8 cellular contexts compared by ENCODE assay signal in the genomic region with DNA sequence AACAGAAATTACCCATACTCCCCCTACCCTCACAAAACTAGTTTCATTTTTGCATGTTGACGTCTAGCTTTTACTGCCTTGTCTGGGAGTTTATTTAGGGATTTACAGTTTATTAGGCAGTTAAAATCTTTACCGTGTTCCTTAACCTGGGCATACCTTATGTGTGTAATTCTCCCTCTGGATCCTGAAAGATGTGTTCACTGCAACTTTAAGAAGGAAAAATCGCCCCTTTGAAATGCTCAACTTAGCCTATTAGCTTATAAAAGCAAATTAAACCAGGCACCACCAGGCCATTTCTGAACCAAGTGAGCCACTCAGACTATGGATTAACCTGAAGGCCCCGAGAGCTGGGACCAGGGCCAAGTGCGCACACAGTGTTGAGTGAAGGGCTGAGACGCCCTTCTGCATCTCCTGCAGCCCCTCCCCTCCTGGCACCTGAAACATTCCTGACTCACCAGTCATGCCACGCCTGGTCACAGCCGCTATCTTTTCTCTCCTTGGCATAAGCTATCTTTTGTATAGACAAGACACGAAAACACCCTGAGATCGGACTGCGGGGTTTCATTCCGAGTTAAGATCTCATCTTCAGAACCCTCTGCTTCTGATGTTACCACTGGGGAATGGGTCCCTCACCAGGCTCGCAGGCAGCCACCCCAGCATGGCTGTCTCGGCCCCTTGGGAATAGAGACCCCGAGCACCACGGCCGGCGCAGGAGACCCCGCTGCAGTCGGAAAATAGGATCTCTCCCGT.
DNase-seq lines count a peak whose midpoint lies in the region; ATAC-seq and TF ChIP-seq lines count a peak whose summit lies in the region.

No MANE protein-coding gene starts in this region.

- peak; percentile 56 for DNase-seq in EL
- DNase-seq in NCI-H524 (lab: John Stamatoyannopoulos, UW), result peak; percentile 78 to 89
- DNase-seq in esophagus squamous epithelium (lab: John Stamatoyannopoulos, UW), result no peak
- DNase-seq in psoas muscle, result peak in 1 of 2 donors; percentile 69

- H3K9me3 ChIP-seq in esophagus squamous epithelium, result no peaks in the 10 kb centered on the region
- H3K9me3 ChIP-seq in psoas muscle, result no peaks in the 10 kb centered on the region

- 20 to 44% methylated on average over 11 to 13 of the region's 21 CpGs for WGBS in esophagus squamous epithelium, 2 donors
- 35 to 51% (median 50%) methylated on average over 21 of the region's 21 CpGs for WGBS in psoas muscle, 3 donors

- TF ChIP-seq CTCF in esophagus squamous epithelium (IDR thresholded peaks at IDR 0.05) (no peak), psoas muscle (IDR thresholded peaks at IDR 0.05) (no peak)

- H3K27me3 ChIP-seq in esophagus squamous epithelium, result peaks cover 0 to 68% (median 0%) of the 10 kb centered on the region in 4 donors
- peaks cover 0 to 27% (median 8%) of the 10 kb centered on the region in 3 donors for H3K27me3 ChIP-seq in psoas muscle (ENCODE audit: insufficient read depth in 3 of 3, low read length in 2 of 3)

- H3K27ac ChIP-seq in esophagus squamous epithelium, result peak overlapping the region; percentile 0 to 83 (median 81)
- H3K27ac ChIP-seq in psoas muscle, result no peak overlapping the region

- H3K4me3 ChIP-seq in esophagus squamous epithelium, result peak overlapping the region in 3 of 4 donors; percentile 25 to 57 (median 25)
- peak overlapping the region; percentile 25 for H3K4me3 ChIP-seq in psoas muscle

- TF ChIP-seq POLR2A in esophagus squamous epithelium (IDR thresholded peaks at IDR 0.05), result no peak

- H3K36me3 ChIP-seq in esophagus squamous epithelium (no peaks in the 10 kb centered on the region), psoas muscle (ENCODE audit: insufficient read depth in 1 of 2, low read depth in 1 of 2) (no peaks in the 10 kb centered on the region)

- intact Hi-C loops in esophagus squamous epithelium (cut with DNase I) (no loop called here), psoas muscle (cut with DNase I) (no loop called here)

- H3K4me1 ChIP-seq in esophagus squamous epithelium, result peaks cover 0 to 33% (median 15%) of the 10 kb centered on the region in 3 donors
- H3K4me1 ChIP-seq in psoas muscle, result no peaks in the 10 kb centered on the region

- peak in 1 of 4 donors; percentile 86 for ATAC-seq in psoas muscle
- ATAC-seq in HG02884 (IDR thresholded peaks at IDR 0.05; ENCODE audit: unreplicated experiment), result no peak
- no peak for ATAC-seq in HG02970 (IDR thresholded peaks at IDR 0.05; ENCODE audit: low FRiP score, unreplicated experiment)
- ATAC-seq in HG03520 (IDR thresholded peaks at IDR 0.05; ENCODE audit: unreplicated experiment), result no peak
- no peak for ATAC-seq in HG03442 (IDR thresholded peaks at IDR 0.05; ENCODE audit: unreplicated experiment)
